7 cellular contexts compared by ENCODE assay signal in the genomic region with DNA sequence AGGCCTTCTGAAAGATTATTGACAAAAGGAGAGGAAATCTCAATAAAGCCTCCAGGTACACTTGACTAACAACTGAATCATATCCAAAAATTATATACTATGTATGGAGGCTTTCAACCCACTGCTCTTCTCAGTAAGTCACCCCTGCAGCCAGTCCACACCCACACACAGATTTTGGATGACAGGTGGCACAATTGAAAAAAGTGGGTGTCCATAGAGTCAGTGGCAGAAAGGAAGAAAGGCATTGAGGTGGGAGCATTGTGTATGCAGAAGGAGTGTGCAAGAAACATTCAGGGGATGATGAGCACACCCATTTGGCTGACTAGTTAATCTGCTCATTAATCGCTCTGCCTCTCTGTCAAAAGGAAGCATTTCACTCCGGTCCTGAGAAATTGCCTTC.
"Had no signal": no experiment of that assay in that cellular context is flagged by ENCODE, and none has a peak within 500 bp of the region (broad histone marks: within the 10 kb centered on the region; RNA-seq: fewer than 3 reads in every experiment).

No MANE protein-coding gene starts in this region.

- ATAC-seq: GM12878 had no signal

- FAIRE-seq: G401.6, GM12878, GM12891, GM18507, GM19239 had no signal

- DNase-seq: GDM1, GF-D8 had no signal

- H3K4me3 ChIP-seq: GM12878 had no signal
